Comparison of ENCODE assay signal across 13 cellular contexts in the genomic region with DNA sequence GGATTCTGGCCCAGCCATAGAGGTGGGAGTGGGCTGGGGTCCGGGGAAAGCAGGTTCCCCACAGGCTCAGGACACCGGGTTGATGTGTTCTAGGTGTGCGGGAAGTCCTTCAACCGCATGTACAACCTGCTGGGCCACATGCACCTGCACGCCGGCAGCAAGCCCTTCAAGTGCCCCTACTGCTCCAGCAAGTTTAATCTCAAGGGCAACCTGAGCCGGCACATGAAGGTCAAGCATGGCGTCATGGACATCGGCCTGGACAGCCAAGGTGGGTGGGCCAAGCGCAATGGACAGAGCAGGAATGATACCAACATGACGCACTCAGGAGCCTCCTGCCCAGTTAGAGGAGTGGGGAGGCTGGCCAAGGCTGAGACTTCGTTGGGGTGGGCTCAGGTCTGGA.
"Had no signal": no experiment of that assay in that cellular context is flagged by ENCODE, and none has a peak within 500 bp of the region (broad histone marks: within the 10 kb centered on the region; RNA-seq: fewer than 3 reads in every experiment).

No MANE protein-coding gene starts in this region.

- H3K4me1 ChIP-seq: testis had no signal

- DNase-seq: activated CD4-positive, alpha-beta memory T cell treated with anti-CD3 and anti-CD28 coated beads for 36 hours; activated CD8-positive, alpha-beta memory T cell treated with anti-CD3 and anti-CD28 coated beads, Interleukin-2, amount 10 ng/mL, durations not matched to agents 7 days and 5 days; activated naive CD4-positive, alpha-beta T cell treated with anti-CD3 and anti-CD28 coated beads, Interleukin-2, amount 50 U/mL, for 16 hours; activated T-cell treated with anti-CD3 and anti-CD28 coated beads, Interleukin-2, amount 50 U/mL, for 24 hours; adrenal gland; central memory CD4-positive, alpha-beta T cell; heart right ventricle; nephron progenitor cell; right lobe of liver; stimulated activated CD4-positive, alpha-beta T cell treated with anti-CD3 and anti-CD28 coated beads, Interleukin-1b, Interleukin-23, amount 100 ng/mL, for 48 hours; stimulated activated naive CD8-positive, alpha-beta T cell treated with anti-CD3 and anti-CD28 coated beads, Interleukin-15, amount 100 ng/mL, for 72 hours; testis had no signal

- H3K27ac ChIP-seq: adrenal gland, testis had no signal

- H3K9me3 ChIP-seq: adrenal gland, heart right ventricle, prostate gland, right lobe of liver, testis had no signal

- H3K4me3 ChIP-seq: adrenal gland, heart right ventricle, prostate gland, right lobe of liver, testis had no signal

- H3K27me3 ChIP-seq: adrenal gland, heart right ventricle, right lobe of liver, testis had no signal

- H3K36me3 ChIP-seq: adrenal gland, prostate gland had no signal

- ATAC-seq: activated CD8-positive, alpha-beta memory T cell treated with anti-CD3 and anti-CD28 coated beads, Interleukin-2, amount 10 ng/mL, durations not matched to agents 7 days and 5 days; right lobe of liver; stimulated activated naive CD8-positive, alpha-beta T cell treated with anti-CD3 and anti-CD28 coated beads, Interleukin-15, amount 100 ng/mL, for 72 hours had no signal
